In genomic region chr13:40755082-40755755, GRCh38 we compare ENCODE assay signal across 10 cellular contexts.
"Had no signal": no experiment of that assay in that cellular context is flagged by ENCODE, and none has a peak within 500 bp of the region (broad histone marks: within the 10 kb centered on the region; RNA-seq: fewer than 3 reads in every experiment).

No MANE protein-coding gene starts in this region.

- H3K27me3 ChIP-seq: body of pancreas had no signal

- H3K36me3 ChIP-seq: prostate gland had no signal

- H3K4me3 ChIP-seq: body of pancreas, left ventricle myocardium inferior, prostate gland had no signal

- H3K9me3 ChIP-seq: body of pancreas, left ventricle myocardium inferior, prostate gland had no signal

- H3K4me1 ChIP-seq: body of pancreas, left ventricle myocardium inferior, prostate gland had no signal

- H3K27ac ChIP-seq: body of pancreas, left ventricle myocardium inferior, prostate gland had no signal

- DNase-seq: activated B cell treated with CpG ODN at 0.5 μM for 24 hours; activated CD4-positive, alpha-beta T cell treated with anti-CD3 and anti-CD28 coated beads, Interleukin-2, amount 10 ng/mL, durations not matched to agents 24 days and 14 days; amniotic stem cell; body of pancreas; central memory CD4-positive, alpha-beta T cell; left ventricle myocardium inferior; stimulated activated CD4-positive, alpha-beta T cell treated with anti-CD3 and anti-CD28 coated beads, Interleukin-12 subunit alpha, Interleukin-12 subunit beta, amount 100 ng/mL, for 4 hours; stimulated activated naive CD4-positive, alpha-beta T cell treated with Interleukin-2 at 50 U/mL for 16 hours; T-helper 17 cell had no signal
